In genomic region chr12:113241191-113242017, GRCh38 we compare ENCODE assay signal across 8 cellular contexts. TPM values are rescaled to one million over a fixed set of nuclear protein-coding genes. Genes with fewer than 3 reads are reported as not detected.
DNase-seq lines count a peak whose midpoint lies in the region; ATAC-seq and TF ChIP-seq lines count a peak whose summit lies in the region.

No MANE protein-coding gene starts in this region.

- TF ChIP-seq CTCF in WTC11 (IDR thresholded peaks at IDR 0.05) = no peak

- H3K4me1 Mint-ChIP-seq in WTC11 = peaks cover 46% of the 10 kb centered on the region

- H3K27ac Mint-ChIP-seq in WTC11 = peak overlapping the region; percentile 49; the same call in 1 of the 2 replicates

- H3K4me3 Mint-ChIP-seq in WTC11 = no peak overlapping the region

- no peak overlapping the region for H3K4me3 ChIP-seq in urinary bladder (ENCODE audit: low read depth, low read length)

- ATAC-seq in WTC11 (no peak), GM18520 (IDR thresholded peaks at IDR 0.05; ENCODE audit: unreplicated experiment) (no peak), GM21529 (IDR thresholded peaks at IDR 0.05; ENCODE audit: unreplicated experiment) (no peak)

- H3K27me3 Mint-ChIP-seq in WTC11 (ENCODE audit: low read depth) = no peaks in the 10 kb centered on the region

- no peaks in the 10 kb centered on the region for H3K36me3 ChIP-seq in urinary bladder (ENCODE audit: insufficient read depth)

- CTCF ChIA-PET in WTC11 (lab: Charles Lee) = no interaction called here

- 77% methylated on average over 14 of the region's 14 CpGs for WGBS in urinary bladder

- peak overlapping the region; percentile 76 for H3K27ac ChIP-seq in urinary bladder (ENCODE audit: low read depth)

- DNase-seq in AG08396 (ENCODE audit: low spot score) (peak; percentile 82), NCI-H1092 (lab: John Stamatoyannopoulos, UW) (peak; percentile 30), WTC11 (ENCODE audit: low spot score) (no peak), kidney tubule cell (ENCODE audit: low spot score) (peak; percentile 99), nucleus accumbens (lab: John Stamatoyannopoulos, UW) (no peak)

- peaks cover 29% of the 10 kb centered on the region for H3K36me3 Mint-ChIP-seq in WTC11

- no peaks in the 10 kb centered on the region for H3K9me3 Mint-ChIP-seq in WTC11

- H3K4me1 ChIP-seq in urinary bladder (ENCODE audit: insufficient read depth) = no peaks in the 10 kb centered on the region

- POLR2A ChIA-PET in WTC11 (lab: Charles Lee) = no interaction called here

TF ChIP-seq in WTC11, 78 proteins besides CTCF, POLR2A, EP300 and RAD21:
- TF ChIP-seq, protein P1, sequence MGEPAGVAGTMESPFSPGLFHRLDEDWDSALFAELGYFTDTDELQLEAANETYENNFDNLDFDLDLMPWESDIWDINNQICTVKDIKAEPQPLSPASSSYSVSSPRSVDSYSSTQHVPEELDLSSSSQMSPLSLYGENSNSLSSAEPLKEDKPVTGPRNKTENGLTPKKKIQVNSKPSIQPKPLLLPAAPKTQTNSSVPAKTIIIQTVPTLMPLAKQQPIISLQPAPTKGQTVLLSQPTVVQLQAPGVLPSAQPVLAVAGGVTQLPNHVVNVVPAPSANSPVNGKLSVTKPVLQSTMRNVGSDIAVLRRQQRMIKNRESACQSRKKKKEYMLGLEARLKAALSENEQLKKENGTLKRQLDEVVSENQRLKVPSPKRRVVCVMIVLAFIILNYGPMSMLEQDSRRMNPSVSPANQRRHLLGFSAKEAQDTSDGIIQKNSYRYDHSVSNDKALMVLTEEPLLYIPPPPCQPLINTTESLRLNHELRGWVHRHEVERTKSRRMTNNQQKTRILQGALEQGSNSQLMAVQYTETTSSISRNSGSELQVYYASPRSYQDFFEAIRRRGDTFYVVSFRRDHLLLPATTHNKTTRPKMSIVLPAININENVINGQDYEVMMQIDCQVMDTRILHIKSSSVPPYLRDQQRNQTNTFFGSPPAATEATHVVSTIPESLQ (CRISPR knock-in tag; IDR thresholded peaks at IDR 0.05) = no peak
- TF ChIP-seq CBFB (CRISPR knock-in tag; IDR thresholded peaks at IDR 0.05; ENCODE audit: low read depth) (no peak), CREM (CRISPR knock-in tag; IDR thresholded peaks at IDR 0.05) (no peak), ZNF423 (CRISPR knock-in tag; IDR thresholded peaks at IDR 0.05) (no peak), CDX4 (CRISPR knock-in tag; IDR thresholded peaks at IDR 0.05; ENCODE audit: borderline replicate concordance) (no peak), NR3C1 (CRISPR knock-in tag; conservative IDR thresholded peaks at IDR 0.05; ENCODE audit: low read depth) (no peak), ZNF416 (CRISPR knock-in tag; IDR thresholded peaks at IDR 0.05) (no peak), ZBTB21 (CRISPR knock-in tag; IDR thresholded peaks at IDR 0.05; ENCODE audit: borderline replicate concordance) (no peak), ZNF671 (CRISPR knock-in tag; IDR thresholded peaks at IDR 0.05) (no peak), MLX (CRISPR knock-in tag; IDR thresholded peaks at IDR 0.05) (no peak), MYBL2 (CRISPR knock-in tag; IDR thresholded peaks at IDR 0.05) (no peak), ARID4B (CRISPR knock-in tag; IDR thresholded peaks at IDR 0.05; ENCODE audit: borderline replicate concordance) (no peak)
- TF ChIP-seq, protein P2, sequence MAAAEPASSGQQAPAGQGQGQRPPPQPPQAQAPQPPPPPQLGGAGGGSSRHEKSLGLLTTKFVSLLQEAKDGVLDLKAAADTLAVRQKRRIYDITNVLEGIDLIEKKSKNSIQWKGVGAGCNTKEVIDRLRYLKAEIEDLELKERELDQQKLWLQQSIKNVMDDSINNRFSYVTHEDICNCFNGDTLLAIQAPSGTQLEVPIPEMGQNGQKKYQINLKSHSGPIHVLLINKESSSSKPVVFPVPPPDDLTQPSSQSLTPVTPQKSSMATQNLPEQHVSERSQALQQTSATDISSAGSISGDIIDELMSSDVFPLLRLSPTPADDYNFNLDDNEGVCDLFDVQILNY (CRISPR knock-in tag; IDR thresholded peaks at IDR 0.05) = no peak

RNA-seq across cellular contexts. Expression of gene TPCN1, which starts 20.1 kb away (rescaled TPM):
- total RNA-seq in WTC11 (2021) (29.0 to 32.7 TPM (median 30.7 TPM) in 3 replicates), urinary bladder (19.3 TPM)
- polyA plus RNA-seq in urinary bladder = 39.3 TPM

RNA-seq across cellular contexts. Expression of gene RITA1, which starts 55.9 kb away (rescaled TPM):
- 26.4 to 29.3 TPM (median 27.1 TPM) in 3 replicates for total RNA-seq in WTC11 (2021)
- total RNA-seq in urinary bladder = 5.8 TPM
- 13.8 TPM for polyA plus RNA-seq in urinary bladder

RNA-seq across cellular contexts. Expression of gene DDX54, which starts 56.1 kb away (rescaled TPM):
- total RNA-seq in WTC11 (2021) = 120 to 151 TPM (median 123 TPM) in 3 replicates
- 10.3 TPM for total RNA-seq in urinary bladder
- 54.4 TPM for polyA plus RNA-seq in urinary bladder

Comparison
In these comparisons a context has a peak if more than half of its experiments do, and no peak if none do; other contexts are left out.
1. DNase-seq: peak in AG08396 (single experiment), NCI-H1092 (single experiment) and kidney tubule cell (single experiment); none in WTC11 (single experiment) and nucleus accumbens (0 of 56).
2. RNA of gene DDX54, which starts 56.1 kb away (total RNA-seq): 120 to 151 TPM in WTC11; 10.3 TPM in urinary bladder (single experiment); every median in the first group is over 10 times any median in the second.